Comparison of ENCODE assay signal across 8 cellular contexts in genomic region chr17:49968380-49969133, GRCh38. TPM values are rescaled to one million over a fixed set of nuclear protein-coding genes. Genes with fewer than 3 reads are reported as not detected.
DNase-seq lines count a peak whose midpoint lies in the region; ATAC-seq and TF ChIP-seq lines count a peak whose summit lies in the region.

No MANE protein-coding gene starts in this region.

- H3K9me3 ChIP-seq in SJSA1 (replicated peaks) = peaks cover 6% of the 10 kb centered on the region
- no peaks in the 10 kb centered on the region for H3K9me3 ChIP-seq in heart right ventricle

- DNase-seq in HuH-7 (ENCODE audit: low spot score) = peak; percentile 99
- DNase-seq in SJSA1 (ENCODE audit: low read depth in 1 of 2, low spot score in 2 of 2) = peak; percentile 79 to 89
- peak; percentile 73 for DNase-seq in activated naive CD4-positive, alpha-beta T cell treated with Interleukin-2 at 50 U/mL for 16 hours
- peak; percentile 41 to 64 for DNase-seq in heart right ventricle
- no peak for DNase-seq in sciatic nerve (ENCODE audit: low spot score)
- no peak for DNase-seq in pons (ENCODE audit: low spot score)

- WGBS in heart right ventricle, 2 donors = 1 to 2% methylated on average over 61 to 65 of the region's 65 CpGs

- ATAC-seq in heart right ventricle = peak; percentile 38 to 83 (median 67)
- peak; percentile 61 for ATAC-seq in sciatic nerve
- no peak for ATAC-seq in HG02840 (IDR thresholded peaks at IDR 0.05; ENCODE audit: low FRiP score, unreplicated experiment)

- H3K4me1 ChIP-seq in SJSA1 (replicated peaks) (peaks cover 21% of the 10 kb centered on the region), heart right ventricle (peaks cover 18 to 58% (median 38%) of the 10 kb centered on the region in 9 donors)

- intact Hi-C loops in heart right ventricle (cut with DNase I) = no loop called here
- intact Hi-C loops in sciatic nerve (cut with DNase I) = no loop called here

- no peaks in the 10 kb centered on the region for H3K36me3 ChIP-seq in SJSA1
- H3K36me3 ChIP-seq in heart right ventricle = no peaks in the 10 kb centered on the region

- H3K27ac ChIP-seq in SJSA1 (no peak overlapping the region), heart right ventricle (no peak overlapping the region)

- peaks cover 98% of the 10 kb centered on the region for H3K27me3 ChIP-seq in SJSA1 (replicated peaks)
- H3K27me3 ChIP-seq in heart right ventricle = peaks cover 67 to 100% (median 100%) of the 10 kb centered on the region in 7 donors

- H3K4me3 ChIP-seq in GM12875 (ENCODE audit: low read depth, low read length) (peak overlapping the region; percentile 44), SJSA1 (peak overlapping the region; percentile 34), heart right ventricle (peak overlapping the region; percentile 19 to 58 (median 44))

- TF ChIP-seq CTCF in GM12875 (IDR thresholded peaks at IDR 0.05; ENCODE audit: borderline replicate concordance, insufficient read depth, low read depth, low read length) (no peak), heart right ventricle (IDR thresholded peaks at IDR 0.05) (no peak)

RNA-seq across cellular contexts. Expression of gene DLX4, which starts 0.4 kb away (rescaled TPM):
- 0.13 TPM in 1 of 2 replicates, not detected in the other for total RNA-seq in SJSA1 (2014; rRNA removed; shearing (Covaris generic))
- total RNA-seq in heart right ventricle = under 1 TPM in 1 of 10 donors, not detected in 9; 0.26 TPM
- polyA plus RNA-seq in heart right ventricle = under 1 TPM in 1 of 2 donors, not detected in 1; 0.03 TPM
- total RNA-seq in sciatic nerve = not detected

RNA-seq across cellular contexts. Expression of gene DLX3, which starts 26.5 kb away (rescaled TPM):
- total RNA-seq in SJSA1 (2014; rRNA removed; shearing (Covaris generic)) = not detected in 2 replicates
- total RNA-seq in heart right ventricle (under 1 TPM in 2 of 10 donors, not detected in 8; 0.11 to 0.23 TPM), sciatic nerve (0.22 TPM)
- polyA plus RNA-seq in heart right ventricle = under 1 TPM in 1 of 2 donors, not detected in 1; 0.03 TPM

Comparison
In these comparisons a context has a peak if more than half of its experiments do, and no peak if none do; other contexts are left out.
1. DNase-seq: peak in HuH-7 (single experiment), SJSA1 (2 of 2), activated naive CD4-positive, alpha-beta T cell treated with Interleukin-2 at 50 U/mL for 16 hours (single experiment) and heart right ventricle (2 of 2); none in sciatic nerve (single experiment) and pons (single experiment).
2. Peak in every context shown above with its lines, with median percentiles within 50 percentile points of each other: H3K4me3 ChIP-seq.